In the genomic region with DNA sequence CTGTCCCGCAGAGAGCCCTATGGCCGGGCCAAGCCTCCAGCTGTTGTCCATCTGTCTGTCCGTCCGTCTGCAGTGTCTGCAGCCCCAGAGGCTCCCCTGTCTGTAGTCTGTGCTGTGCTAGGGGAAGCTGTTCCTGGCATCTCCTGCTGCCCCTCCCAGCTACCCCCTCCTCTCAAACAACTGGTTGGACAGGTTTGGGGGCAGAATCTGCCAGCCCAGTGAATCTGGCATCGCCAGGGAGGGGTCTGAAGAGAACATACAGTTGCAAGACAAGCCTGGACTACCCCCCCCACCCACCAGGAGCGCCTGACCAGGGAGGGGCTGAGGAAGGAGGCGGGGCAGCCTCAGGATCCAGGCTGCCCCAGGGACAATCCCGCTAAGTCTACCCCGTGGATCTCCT, we compare ENCODE assay signal across 8 cellular contexts. TPM values are rescaled to one million over a fixed set of nuclear protein-coding genes. Genes with fewer than 3 reads are reported as not detected.
DNase-seq lines count a peak whose midpoint lies in the region; ATAC-seq, FAIRE-seq and TF ChIP-seq lines count a peak whose summit lies in the region.
"Not testable (repeated sequence)": the region's sequence is repeated elsewhere in the genome, so short reads cannot be mapped to it uniquely, and the experiment has no call there.

A gene with protein sequence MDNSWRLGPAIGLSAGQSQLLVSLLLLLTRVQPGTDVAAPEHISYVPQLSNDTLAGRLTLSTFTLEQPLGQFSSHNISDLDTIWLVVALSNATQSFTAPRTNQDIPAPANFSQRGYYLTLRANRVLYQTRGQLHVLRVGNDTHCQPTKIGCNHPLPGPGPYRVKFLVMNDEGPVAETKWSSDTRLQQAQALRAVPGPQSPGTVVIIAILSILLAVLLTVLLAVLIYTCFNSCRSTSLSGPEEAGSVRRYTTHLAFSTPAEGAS (minus strand): TSS at position 101 of the 400 bp plus-strand sequence. CDS start 50 bp downstream, at position 51.

- H3K4me2 ChIP-seq in Karpas-422 (ENCODE audit: low read depth, low read length, poor library complexity, severe bottlenecking); K562 (ENCODE audit: insufficient read depth, low read length); neural cell (ENCODE audit: low read length): not testable (repeated sequence)

- not testable (repeated sequence) for TF ChIP-seq CTCF in AG04450 (IDR thresholded peaks at IDR 0.05; ENCODE audit: low read depth, low read length); K562 (IDR thresholded peaks at IDR 0.05 in 2 of 3, conservative IDR thresholded peaks at IDR 0.05 in 1 of 3; ENCODE audit: insufficient read depth in 2 of 3, low read depth in 1 of 3, low read length in 3 of 3); esophagus squamous epithelium (IDR thresholded peaks at IDR 0.05); kidney epithelial cell (IDR thresholded peaks at IDR 0.05; ENCODE audit: insufficient read depth, low read length, poor library complexity, severe bottlenecking); neural cell (IDR thresholded peaks at IDR 0.05; ENCODE audit: poor library complexity, severe bottlenecking); testis (IDR thresholded peaks at IDR 0.05)

- not testable (repeated sequence) for H3K79me2 ChIP-seq in Karpas-422 (ENCODE audit: low read length); K562 (ENCODE audit: control insufficient read depth, insufficient read depth, low read length); neural cell (replicated peaks; ENCODE audit: insufficient read depth, low read length)

- H3K9me3 Mint-ChIP-seq in activated CD4-positive, alpha-beta T cell treated with anti-CD3 and anti-CD28 coated beads, Interleukin-2, amount 10 ng/mL, durations not matched to agents 24 days and 14 days, result not testable (repeated sequence)

- not testable (repeated sequence) for H3K9me1 ChIP-seq in K562 (ENCODE audit: control insufficient read depth, insufficient read depth, low read length)

- not testable (repeated sequence) for H3K9me3 ChIP-seq in AG04450 (ENCODE audit: control insufficient read depth, insufficient read depth, low read length); Karpas-422 (ENCODE audit: low read length); K562 (replicated peaks; ENCODE audit: control insufficient read depth, insufficient read depth, low read depth, low read length); esophagus squamous epithelium; neural cell (ENCODE audit: low read length); testis

- not testable (repeated sequence) for H3K4me3 Mint-ChIP-seq in activated CD4-positive, alpha-beta T cell treated with anti-CD3 and anti-CD28 coated beads, Interleukin-2, amount 10 ng/mL, durations not matched to agents 24 days and 14 days

- not testable (repeated sequence) for H2AFZ ChIP-seq in Karpas-422 (ENCODE audit: low read length); K562 (ENCODE audit: low read depth, low read length); neural cell (ENCODE audit: low read depth, low read length)

- H3K9me2 ChIP-seq in Karpas-422 (replicated peaks; ENCODE audit: insufficient read depth, low read length); neural cell (ENCODE audit: insufficient read depth, low read length): not testable (repeated sequence)

- in situ Hi-C loops in K562 (cut with MboI), result loop anchor here (10.0 kb wide), 1 partner anchor 98 kb away; the partner anchor contains the start of gene UPK3BL2

- H3K27ac ChIP-seq in AG04450 (ENCODE audit: low read depth, low read length); Karpas-422 (ENCODE audit: low read length); K562 (ENCODE audit: extremely low read depth, low read depth, low read length); esophagus squamous epithelium; neural cell (ENCODE audit: low read length); testis: not testable (repeated sequence)

- H3K9ac ChIP-seq in Karpas-422 (ENCODE audit: low read length); K562 (ENCODE audit: insufficient read depth in 1 of 2, low read depth in 2 of 2, low read length in 2 of 2); neural cell (ENCODE audit: low read length): not testable (repeated sequence)

- H3K27me3 Mint-ChIP-seq in activated CD4-positive, alpha-beta T cell treated with anti-CD3 and anti-CD28 coated beads, Interleukin-2, amount 10 ng/mL, durations not matched to agents 24 days and 14 days, result not testable (repeated sequence)

- H3K4me1 Mint-ChIP-seq in activated CD4-positive, alpha-beta T cell treated with anti-CD3 and anti-CD28 coated beads, Interleukin-2, amount 10 ng/mL, durations not matched to agents 24 days and 14 days, result not testable (repeated sequence)

- not testable (repeated sequence) for H3K4me1 ChIP-seq in Karpas-422 (ENCODE audit: low read length); K562 (replicated peaks in 1 of 2; ENCODE audit: control insufficient read depth in 2 of 2, insufficient read depth in 2 of 2, low read length in 2 of 2); esophagus squamous epithelium; testis

- H3K36me3 ChIP-seq in Karpas-422 (ENCODE audit: insufficient read depth, low read length); K562 (ENCODE audit: control insufficient read depth, insufficient read depth, low read length); esophagus squamous epithelium; kidney epithelial cell (ENCODE audit: control insufficient read depth, insufficient read depth, low read length); neural cell (ENCODE audit: insufficient read depth, low read length); testis (ENCODE audit: low read depth, missing control alignments): not testable (repeated sequence)

- DNase-seq in AG04450 (ENCODE audit: low read depth, low spot score); Karpas-422; activated CD4-positive, alpha-beta T cell treated with anti-CD3 and anti-CD28 coated beads, Interleukin-2, amount 10 ng/mL, durations not matched to agents 24 days and 14 days; K562 (ENCODE audit: extremely low read depth in 1 of 4, low spot score in 3 of 4); esophagus squamous epithelium (lab: John Stamatoyannopoulos, UW); kidney epithelial cell (ENCODE audit: low read depth); testis: not testable (repeated sequence)

- peak; percentile 13; the same call in 1 of the 3 replicates for ATAC-seq in K562

- H3K27ac Mint-ChIP-seq in activated CD4-positive, alpha-beta T cell treated with anti-CD3 and anti-CD28 coated beads, Interleukin-2, amount 10 ng/mL, durations not matched to agents 24 days and 14 days, result not testable (repeated sequence)

- not testable (repeated sequence) for BruUV-seq in K562 (replicated peaks; lab: Mats Ljungman, UMichigan)

- H3K4me3 ChIP-seq in AG04450 (ENCODE audit: low read depth, low read length); Karpas-422 (ENCODE audit: low read length); K562; esophagus squamous epithelium; kidney epithelial cell (ENCODE audit: low read depth, low read length); neural cell (ENCODE audit: low read length); testis: not testable (repeated sequence)

- TF ChIP-seq RAD21 in K562 (CRISPR knock-in tag; conservative IDR thresholded peaks at IDR 0.05 in 1 of 2, IDR thresholded peaks at IDR 0.05 in 1 of 2); neural cell (conservative IDR thresholded peaks at IDR 0.05): not testable (repeated sequence)

- H4K20me1 ChIP-seq in Karpas-422 (ENCODE audit: insufficient read depth, low read depth, low read length); K562 (replicated peaks; ENCODE audit: control insufficient read depth, insufficient read depth, low read length); neural cell (ENCODE audit: insufficient read depth): not testable (repeated sequence)

- not testable (repeated sequence) for TF ChIP-seq POLR2A in K562 (conservative IDR thresholded peaks at IDR 0.05); esophagus squamous epithelium (IDR thresholded peaks at IDR 0.05); testis (IDR thresholded peaks at IDR 0.05)

- H3F3A ChIP-seq in neural cell (ENCODE audit: insufficient read depth, low read length, poor library complexity, severe bottlenecking), result not testable (repeated sequence)

- TF ChIP-seq EP300 in K562 (IDR thresholded peaks at IDR 0.05; ENCODE audit: low read length); neural cell (conservative IDR thresholded peaks at IDR 0.05; ENCODE audit: poor library complexity, severe bottlenecking): not testable (repeated sequence)

- CTCF ChIA-PET in AG04450 (lab: Charles Lee); K562 (lab: Yijun Ruan, JAX; ENCODE audit: low intra/inter-chr PET ratio): not testable (repeated sequence)

- POLR2A ChIA-PET in AG04450 (lab: Yijun Ruan, JAX); K562 (lab: Yijun Ruan, JAX): not testable (repeated sequence)

- intact Hi-C loops in activated CD4-positive, alpha-beta T cell treated with anti-CD3 and anti-CD28 coated beads, Interleukin-2, amount 10 ng/mL, durations not matched to agents 24 days and 14 days (cut with micrococcal nuclease); K562 (cut with micrococcal nuclease); esophagus squamous epithelium (cut with DNase I); testis (cut with DNase I; ENCODE audit: low total_unique reads): not testable (repeated sequence)

- not testable (repeated sequence) for H3K27me3 ChIP-seq in AG04450 (ENCODE audit: control insufficient read depth, insufficient read depth, low read length); Karpas-422 (ENCODE audit: low read length); K562 (ENCODE audit: control insufficient read depth in 2 of 2, insufficient read depth in 2 of 2, low read length in 2 of 2); esophagus squamous epithelium; kidney epithelial cell (ENCODE audit: control insufficient read depth, insufficient read depth, low read length); neural cell (ENCODE audit: insufficient read depth, low read depth, low read length); testis

- H3K36me3 Mint-ChIP-seq in activated CD4-positive, alpha-beta T cell treated with anti-CD3 and anti-CD28 coated beads, Interleukin-2, amount 10 ng/mL, durations not matched to agents 24 days and 14 days (ENCODE audit: low read depth), result not testable (repeated sequence)

- no CpG with 5 or more reads among the region's 9 CpGs for whole genome bisulfite sequencing in K562 (ENCODE audit: insufficient coverage, low coverage, missing lambda C conversion rate)
- no CpG with 5 or more reads among the region's 9 CpGs for WGBS in esophagus squamous epithelium, 2 donors
- no CpG with 5 or more reads among the region's 9 CpGs for WGBS in testis, 2 donors

- FAIRE-seq in K562 (lab: Jason Lieb, UNC), result not testable (repeated sequence)

RNA-seq across cellular contexts. Expression of the gene that starts here (rescaled TPM):
- polyA plus RNA-seq in AG04450 (2011; rRNA removed) (19.7 and 27.3 TPM in 2 replicates), K562 (2011; rRNA removed) (20.9 and 23.9 TPM in 2 replicates), K562 (2014; fragmentation: Illumina TruSeq; extraction: Trizol) (15.6 and 20.9 TPM in 2 replicates), K562 (2014; fragmentation: Nextera tagmentation; extraction: Ambion mirVana) (1 to 10 TPM; 3.9 to 7.5 TPM), K562 (2014; rRNA removed) (27.8 and 36.3 TPM in 2 replicates), neural cell (21.4 and 30.2 TPM in 2 replicates), testis (ENCODE audit: insufficient read depth, low read depth, low replicate concordance) (27.4 TPM)
- polyA minus RNA-seq in AG04450 (2011; rRNA and poly(A)+ RNA removed), result 9.2 and 21.9 TPM in 2 replicates
- 41.7 and 51.4 TPM in 2 replicates for total RNA-seq in Karpas-422 (2014; rRNA removed; shearing (Covaris generic); ENCODE audit: low replicate concordance)
- 14.4 and 23.0 TPM in 2 replicates for total RNA-seq in activated CD4-positive, alpha-beta T cell treated with anti-CD3 and anti-CD28 coated beads, Interleukin-2, amount 10 ng/mL, durations not matched to agents 24 days and 14 days
- 81.0 and 155 TPM in 2 replicates for total RNA-seq in K562 (2011; cell fraction: chromatin; rRNA removed; ENCODE audit: low replicate concordance)
- total RNA-seq in K562 (2011; cell fraction: nucleolus; rRNA removed), result 96.3 and 106 TPM in 2 replicates
- total RNA-seq in K562 (2011; cell fraction: nucleoplasm; rRNA removed), result 109 and 126 TPM in 2 replicates
- total RNA-seq in K562 (2014; rRNA removed) (14.0 and 23.2 TPM in 2 replicates), K562 (2014; rRNA removed; fragmentation: Illumina TruSeq; extraction: Trizol) (9.9 and 13.1 TPM in 2 replicates), K562 (2015; rRNA removed; fragmentation: Illumina TruSeq; extraction: Trizol) (21.7 and 23.5 TPM in 2 replicates), K562 (2021) (18.8 and 19.3 TPM in 2 replicates), esophagus squamous epithelium (100 to 1,000 TPM in 3 of 4 donors, 10 to 100 TPM in 1; 88.5 to 813 (median 160) TPM), kidney epithelial cell (17.9 and 19.6 TPM in 2 replicates), testis (10 to 100 TPM; 22.5 to 24.2 TPM)
- polyA plus RNA-seq in K562 (2011; cell fraction: cytosol; rRNA removed), result 9.3 and 14.3 TPM in 2 replicates
- polyA plus RNA-seq in K562 (2011; cell fraction: nucleus; rRNA removed), result 77.1 and 146 TPM in 2 replicates
- polyA plus RNA-seq in K562 (2012), result 15.2 and 55.9 TPM in 2 replicates
- polyA minus RNA-seq in K562 (2011; rRNA and poly(A)+ RNA removed), result 3.0 TPM in 1 of 2 replicates, not detected in the other
- polyA minus RNA-seq in K562 (2011; cell fraction: cytosol; rRNA and poly(A)+ RNA removed), result 9.5 and 15.5 TPM in 2 replicates
- polyA minus RNA-seq in K562 (2011; cell fraction: nucleus; rRNA and poly(A)+ RNA removed), result 8.4 and 15.1 TPM in 2 replicates
- 9.5 and 15.2 TPM in 2 replicates for polyA minus RNA-seq in neural cell
